ENCODE assay signal across 8 cellular contexts in the genomic region with DNA sequence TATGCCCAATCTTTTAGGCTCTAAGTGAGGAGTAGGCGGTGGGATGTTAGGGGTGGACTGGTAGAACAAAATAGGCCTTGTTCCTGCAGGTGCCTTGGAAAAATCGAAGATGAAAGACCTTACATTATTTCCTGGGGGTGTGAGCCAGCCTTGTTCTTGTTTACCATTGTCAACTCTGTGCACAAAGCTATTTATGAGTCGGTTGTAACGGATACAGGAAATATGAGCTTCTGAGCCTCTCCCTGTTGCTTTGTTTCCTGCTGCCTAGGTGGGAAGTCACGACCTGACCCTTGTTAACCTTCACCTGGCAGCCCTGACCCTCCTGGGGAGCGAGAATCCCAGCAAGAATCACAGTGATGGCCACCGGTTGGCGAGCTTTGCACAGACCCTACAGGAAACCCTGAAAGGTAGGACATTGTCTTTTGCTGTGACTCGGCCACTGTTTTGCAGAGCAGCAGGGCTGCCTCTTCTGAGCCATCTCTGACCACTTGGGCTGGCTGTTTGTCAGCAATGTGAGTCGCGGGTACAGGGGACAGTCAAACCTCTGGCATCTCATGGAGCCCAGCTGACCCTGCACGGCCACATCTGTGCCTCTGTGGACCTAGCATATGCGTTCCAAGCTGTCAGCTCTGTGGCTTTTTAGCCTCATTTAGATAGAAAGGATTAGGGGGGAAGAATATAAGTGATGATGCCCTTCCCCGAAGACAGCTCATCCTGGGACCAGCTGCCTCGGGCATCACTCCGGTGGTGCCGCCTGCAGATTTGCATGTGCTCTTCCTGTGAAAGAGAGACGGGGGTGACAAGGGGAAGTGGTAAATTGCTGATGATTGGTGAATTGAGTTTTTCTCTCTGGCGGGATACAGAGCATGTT.
DNase-seq lines count a peak whose midpoint lies in the region; ATAC-seq and TF ChIP-seq lines count a peak whose summit lies in the region.
"Had no signal": no experiment of that assay in that cellular context is flagged by ENCODE, and none has a peak within 500 bp of the region (broad histone marks: within the 10 kb centered on the region; RNA-seq: fewer than 3 reads in every experiment).

No MANE protein-coding gene starts in this region.

- H3K79me2 ChIP-seq in SU-DHL-6 (ENCODE audit: insufficient read depth, low read length), result no peaks in the 10 kb centered on the region; the same call in 1 of the 2 replicates

- WGBS in stomach, 5 donors, result 56 to 73% (median 59%) methylated on average over 15 to 19 of the region's 19 CpGs

- H3K36me3 Mint-ChIP-seq in glutamatergic neuron (ENCODE audit: unreplicated experiment), result peaks cover 16% of the 10 kb centered on the region

- no peaks in the 10 kb centered on the region for H4K20me1 ChIP-seq in SU-DHL-6 (ENCODE audit: low read depth, low read length)

- no peak for TF ChIP-seq EP300 in stomach (IDR thresholded peaks at IDR 0.05)

- peak overlapping the region; percentile 91 for H3K27ac ChIP-seq in SU-DHL-6 (ENCODE audit: low read depth, low read length)
- peak overlapping the region in 4 of 5 donors; percentile 1 to 68 (median 40) for H3K27ac ChIP-seq in stomach
- H3K27ac ChIP-seq: SK-N-MC had no signal

- ATAC-seq in GM18867 (IDR thresholded peaks at IDR 0.05; ENCODE audit: unreplicated experiment), result peak; percentile 54
- ATAC-seq in HG03097 (IDR thresholded peaks at IDR 0.05; ENCODE audit: low FRiP score, unreplicated experiment), result peak; percentile 38
- no peak for ATAC-seq in HG03025 (IDR thresholded peaks at IDR 0.05; ENCODE audit: low FRiP score, unreplicated experiment)

- H3K9me3 ChIP-seq in SU-DHL-6 (ENCODE audit: insufficient read depth, low read length) (no peaks in the 10 kb centered on the region), stomach (no peaks in the 10 kb centered on the region)

- H3K36me3 ChIP-seq in SU-DHL-6 (ENCODE audit: low read length), result peaks cover 11% of the 10 kb centered on the region
- H3K36me3 ChIP-seq in stomach, result peaks cover 0 to 18% (median 10%) of the 10 kb centered on the region in 4 donors

- peak overlapping the region; percentile 94 for H3K27ac Mint-ChIP-seq in glutamatergic neuron (ENCODE audit: unreplicated experiment)

- DNase-seq in glutamatergic neuron, result peak; percentile 47
- DNase-seq in stomach, result no peak
- DNase-seq in DMS 273 (lab: John Stamatoyannopoulos, UW; ENCODE audit: unreplicated experiment), result no peak

- no peak overlapping the region for H2AFZ ChIP-seq in SU-DHL-6 (ENCODE audit: low read depth, low read length, severe bottlenecking)

- TF ChIP-seq POLR2A in stomach (IDR thresholded peaks at IDR 0.05), result no peak

- H3K4me1 Mint-ChIP-seq in glutamatergic neuron (ENCODE audit: low read depth, unreplicated experiment), result peaks cover 42% of the 10 kb centered on the region

- TF ChIP-seq CTCF in SU-DHL-6 (IDR thresholded peaks at IDR 0.05; ENCODE audit: insufficient read depth, low read length, poor library complexity, severe bottlenecking) (no peak), glutamatergic neuron (IDR thresholded peaks at IDR 0.05; ENCODE audit: partially characterized antibody, unreplicated experiment) (no peak), stomach (IDR thresholded peaks at IDR 0.05) (no peak)

- H3K9me2 ChIP-seq in SU-DHL-6 (replicated peaks; ENCODE audit: insufficient read depth, low read length), result no peaks in the 10 kb centered on the region

- intact Hi-C loops in stomach (cut with DNase I; ENCODE audit: low total_unique reads), result no loop called here

- no peak overlapping the region for H3K4me3 Mint-ChIP-seq in glutamatergic neuron (ENCODE audit: unreplicated experiment)

- peaks cover 32 to 88% (median 39%) of the 10 kb centered on the region in 4 donors for H3K4me1 ChIP-seq in stomach

- H3K4me3 ChIP-seq in SU-DHL-6 (ENCODE audit: insufficient read depth, low read length, poor library complexity, severe bottlenecking) (no peak overlapping the region), stomach (no peak overlapping the region)
- H3K4me3 ChIP-seq: SK-N-MC had no signal

- peaks cover 59% of the 10 kb centered on the region for H3F3A ChIP-seq in SU-DHL-6 (ENCODE audit: insufficient read depth)

- peak overlapping the region; percentile 41 for H3K4me2 ChIP-seq in SU-DHL-6 (ENCODE audit: low read depth, low read length, poor library complexity, severe bottlenecking)

- H3K27me3 ChIP-seq in SU-DHL-6 (ENCODE audit: low read length), result no peaks in the 10 kb centered on the region
- H3K27me3 ChIP-seq in stomach, result no peaks in the 10 kb centered on the region

- H3K27me3 Mint-ChIP-seq in glutamatergic neuron (ENCODE audit: unreplicated experiment), result peaks cover 20% of the 10 kb centered on the region

- H3K9ac ChIP-seq in SU-DHL-6 (ENCODE audit: low read length), result peak overlapping the region; percentile 49

- peaks cover 16% of the 10 kb centered on the region for H3K9me3 Mint-ChIP-seq in glutamatergic neuron (ENCODE audit: unreplicated experiment)
